19 cellular contexts compared by ENCODE assay signal in genomic region chr14:103621860-103622259, GRCh38. TPM values are rescaled to one million over a fixed set of nuclear protein-coding genes. Genes with fewer than 3 reads are reported as not detected.
A peak's percentile ranks its signal among the peaks of the same experiment; 100 is the strongest.
DNase-seq lines count a peak whose midpoint lies in the region; ATAC-seq, FAIRE-seq and TF ChIP-seq lines count a peak whose summit lies in the region.
"Had no signal": no experiment of that assay in that cellular context is flagged by ENCODE, and none has a peak within 500 bp of the region (broad histone marks: within the 10 kb centered on the region; RNA-seq: fewer than 3 reads in every experiment).

No MANE protein-coding gene starts in this region.

- TF ChIP-seq CTCF in HepG2 (CRISPR knock-in tag; IDR thresholded peaks at IDR 0.05), result no peak
- no peak for TF ChIP-seq CTCF in right lobe of liver (IDR thresholded peaks at IDR 0.05)
- no peak for TF ChIP-seq CTCF in OCI-LY3 (IDR thresholded peaks at IDR 0.05; ENCODE audit: low read depth, low read length)
- no peak for TF ChIP-seq CTCF in pancreas (IDR thresholded peaks at IDR 0.05)
- TF ChIP-seq CTCF in lower leg skin (IDR thresholded peaks at IDR 0.05), result no peak

- CTCF ChIA-PET in HepG2 (lab: Yijun Ruan, JAX; ENCODE audit: low intra/inter-chr PET ratio, low total read pairs), result no interaction called here

- TF ChIP-seq RAD21 in HepG2 (CRISPR knock-in tag; IDR thresholded peaks at IDR 0.05), result no peak

- 0 out of 2 replicates have a peak overlapping the region, but pooled peaks have one; percentile 18 for H3K4me2 ChIP-seq in HepG2 (ENCODE audit: low read depth, low read length)
- peak overlapping the region; percentile 74 for H3K4me2 ChIP-seq in OCI-LY3 (ENCODE audit: low read length)
- H3K4me2 ChIP-seq: A549; BLaER1 treated with 17β-estradiol and CSF1 and Interleukin-3, amounts not matched to agents 10 nM and 100 nM had no signal

- H3K4me3 ChIP-seq in HepG2 (replicated peaks in 1 of 3; ENCODE audit: insufficient read depth in 1 of 3, low read depth in 2 of 3, low read length in 3 of 3) (0 out of 6 replicates have a peak overlapping the region, but pooled peaks of 1 of the 3 experiments have one; percentile 23), right lobe of liver (no peak overlapping the region), OCI-LY3 (ENCODE audit: low read length) (peak overlapping the region; percentile 63), pancreas (no peak overlapping the region), lower leg skin (ENCODE audit: low read depth, poor library complexity, severe bottlenecking) (no peak overlapping the region)
- H3K4me3 ChIP-seq: A549; BLaER1 treated with 17β-estradiol and CSF1 and Interleukin-3, amounts not matched to agents 10 nM and 100 nM had no signal

- no peaks in the 10 kb centered on the region; a peak in 1 of 5 replicates for H3K27me3 ChIP-seq in HepG2 (ENCODE audit: control insufficient read depth in 1 of 2, insufficient read depth in 2 of 2, low read length in 2 of 2)
- no peaks in the 10 kb centered on the region for H3K27me3 ChIP-seq in right lobe of liver
- H3K27me3 ChIP-seq in OCI-LY3 (ENCODE audit: low read depth, low read length), result no peaks in the 10 kb centered on the region
- no peaks in the 10 kb centered on the region for H3K27me3 ChIP-seq in pancreas
- H3K27me3 ChIP-seq: BLaER1 treated with 17β-estradiol and CSF1 and Interleukin-3, amounts not matched to agents 10 nM and 100 nM had no signal

- no TSS peak for BruUV-seq in HepG2 (replicated peaks; lab: Mats Ljungman, UMichigan)

- no peaks in the 10 kb centered on the region for H3K36me3 Mint-ChIP-seq in activated T-helper 2 cell treated with anti-CD3 and anti-CD28 coated beads, Interferon-gamma antibody, Interleukin-2, Interleukin-4, amounts not matched to agents 10 μg/mL and 5 μg/mL and 100 μg/mL, durations not matched to agents 14 hours and 24 hours and 36 hours (ENCODE audit: low read depth)
- H3K36me3 Mint-ChIP-seq: CD8-positive, alpha-beta T cell had no signal

- intact Hi-C loops in HepG2 (cut with micrococcal nuclease; ENCODE audit: unreplicated experiment), result no loop called here
- intact Hi-C loops in right lobe of liver (cut with DNase I), result loop anchor here in 1 of 2 donors (10.0 kb wide), 1 partner anchor 47 kb away; no protein-coding TSS in a partner anchor
- intact Hi-C loops in pancreas (cut with DNase I), result no loop called here
- intact Hi-C loops in activated T-helper 2 cell treated with anti-CD3 and anti-CD28 coated beads, Interferon-gamma antibody, Interleukin-2, Interleukin-4, amounts not matched to agents 10 μg/mL and 5 μg/mL and 100 μg/mL, durations not matched to agents 14 hours and 24 hours and 36 hours (cut with micrococcal nuclease), result loop anchor here (10.0 kb wide), 1 partner anchor 93 kb away; the partner anchor contains the start of genes XRCC3 and ZFYVE21
- intact Hi-C loops in lower leg skin (cut with DNase I; ENCODE audit: low total_unique reads), result no loop called here

- H4K20me1 ChIP-seq in HepG2 (ENCODE audit: insufficient read depth, low read length) (no peaks in the 10 kb centered on the region), OCI-LY3 (ENCODE audit: insufficient read depth, low read length) (no peaks in the 10 kb centered on the region)

- no peak for FAIRE-seq in HepG2 (lab: Jason Lieb, UNC)
- no peak for FAIRE-seq in pancreas (lab: Jason Lieb, UNC)
- FAIRE-seq: A549, GM12892 had no signal

- peaks cover 3% of the 10 kb centered on the region for H3K27me3 Mint-ChIP-seq in activated T-helper 2 cell treated with anti-CD3 and anti-CD28 coated beads, Interferon-gamma antibody, Interleukin-2, Interleukin-4, amounts not matched to agents 10 μg/mL and 5 μg/mL and 100 μg/mL, durations not matched to agents 14 hours and 24 hours and 36 hours (ENCODE audit: low read depth)
- H3K27me3 Mint-ChIP-seq: B cell had no signal

- DNase-seq in HepG2 (ENCODE audit: low spot score) (no peak), right lobe of liver (no peak), pancreas (no peak), lower leg skin (ENCODE audit: low spot score in 2 of 2) (no peak), NCI-H2107 (lab: John Stamatoyannopoulos, UW) (no peak)
- no peak for DNase-seq in activated T-helper 2 cell treated with anti-CD3 and anti-CD28 coated beads, Interferon-gamma antibody, Interleukin-2, Interleukin-4, amounts not matched to agents 10 μg/mL and 5 μg/mL and 100 μg/mL, durations not matched to agents 14 hours and 24 hours and 36 hours (ENCODE audit: low spot score)
- DNase-seq: Calu3; CD8-positive, alpha-beta T cell; DMS79 treated with DMSO at 0.1 percent for 48 hours; EL; GOT3; H7; KG1 had no signal

- H3K9me3 ChIP-seq in HepG2 (ENCODE audit: low read length) (no peaks in the 10 kb centered on the region), right lobe of liver (no peaks in the 10 kb centered on the region), OCI-LY3 (ENCODE audit: insufficient read depth, low read length) (no peaks in the 10 kb centered on the region), pancreas (no peaks in the 10 kb centered on the region)
- H3K9me3 ChIP-seq: A549; BLaER1 treated with 17β-estradiol and CSF1 and Interleukin-3, amounts not matched to agents 10 nM and 100 nM had no signal

- no peaks in the 10 kb centered on the region for H3K9me3 Mint-ChIP-seq in activated T-helper 2 cell treated with anti-CD3 and anti-CD28 coated beads, Interferon-gamma antibody, Interleukin-2, Interleukin-4, amounts not matched to agents 10 μg/mL and 5 μg/mL and 100 μg/mL, durations not matched to agents 14 hours and 24 hours and 36 hours
- H3K9me3 Mint-ChIP-seq: CD8-positive, alpha-beta T cell had no signal

- H3K27ac ChIP-seq in HepG2 (ENCODE audit: extremely low read length, insufficient read depth, low read length) (no peak overlapping the region), right lobe of liver (no peak overlapping the region), OCI-LY3 (ENCODE audit: low read length) (no peak overlapping the region), pancreas (no peak overlapping the region)
- H3K27ac ChIP-seq: 22Rv1; A549; BLaER1 treated with 17β-estradiol and CSF1 and Interleukin-3, amounts not matched to agents 10 nM and 100 nM had no signal

- H3K4me1 Mint-ChIP-seq in activated T-helper 2 cell treated with anti-CD3 and anti-CD28 coated beads, Interferon-gamma antibody, Interleukin-2, Interleukin-4, amounts not matched to agents 10 μg/mL and 5 μg/mL and 100 μg/mL, durations not matched to agents 14 hours and 24 hours and 36 hours (ENCODE audit: low read depth), result peaks cover 8% of the 10 kb centered on the region

- H3K27ac Mint-ChIP-seq in activated T-helper 2 cell treated with anti-CD3 and anti-CD28 coated beads, Interferon-gamma antibody, Interleukin-2, Interleukin-4, amounts not matched to agents 10 μg/mL and 5 μg/mL and 100 μg/mL, durations not matched to agents 14 hours and 24 hours and 36 hours, result no peak overlapping the region
- H3K27ac Mint-ChIP-seq: B cell; CD8-positive, alpha-beta T cell had no signal

- TF ChIP-seq POLR2A in HepG2 (IDR thresholded peaks at IDR 0.05; ENCODE audit: insufficient read depth in 1 of 2, low read depth in 2 of 2, low read length in 2 of 2) (no peak), right lobe of liver (IDR thresholded peaks at IDR 0.05) (no peak), lower leg skin (IDR thresholded peaks at IDR 0.05) (no peak)

- TF ChIP-seq EP300 in HepG2 (IDR thresholded peaks at IDR 0.05; ENCODE audit: low read depth in 2 of 2, low read length in 2 of 2) (no peak), HepG2 (CRISPR knock-in tag; IDR thresholded peaks at IDR 0.05; ENCODE audit: borderline replicate concordance) (no peak)

- H3K4me1 ChIP-seq in HepG2 (ENCODE audit: insufficient read depth, low read length) (peaks cover 69% of the 10 kb centered on the region), right lobe of liver (no peaks in the 10 kb centered on the region), OCI-LY3 (ENCODE audit: low read length) (peaks cover 31% of the 10 kb centered on the region), pancreas (no peaks in the 10 kb centered on the region)

- POLR2A ChIA-PET in HepG2 (lab: Yijun Ruan, JAX), result no interaction called here

- ATAC-seq in HepG2 (no peak), right lobe of liver (no peak), pancreas (peak in 3 of 4 donors; percentile 42 to 69 (median 53))
- ATAC-seq: A549; CD8-positive, alpha-beta T cell had no signal

- H3K4me3 Mint-ChIP-seq in activated T-helper 2 cell treated with anti-CD3 and anti-CD28 coated beads, Interferon-gamma antibody, Interleukin-2, Interleukin-4, amounts not matched to agents 10 μg/mL and 5 μg/mL and 100 μg/mL, durations not matched to agents 14 hours and 24 hours and 36 hours (ENCODE audit: low read depth), result no peak overlapping the region
- H3K4me3 Mint-ChIP-seq: B cell; CD8-positive, alpha-beta T cell had no signal

- H3K9ac ChIP-seq in HepG2 (ENCODE audit: insufficient read depth, low read depth, low read length) (no peak overlapping the region), OCI-LY3 (ENCODE audit: low read length) (peak overlapping the region; percentile 25; the same call in 1 of the 2 replicates)
- H3K9ac ChIP-seq: BLaER1 treated with 17β-estradiol and CSF1 and Interleukin-3, amounts not matched to agents 10 nM and 100 nM had no signal

- WGBS in HepG2 (ENCODE audit: low lambda C conversion rate), result 12% methylated on average over 5 of the region's 5 CpGs
- WGBS in right lobe of liver (ENCODE audit: insufficient coverage, low coverage, low lambda C conversion rate, missing lambda C conversion rate), result 86% methylated on average over 5 of the region's 5 CpGs
- WGBS in pancreas, 2 donors, result 52 to 63% methylated on average over 5 of the region's 5 CpGs
- WGBS in lower leg skin, 2 donors, result 93 to 94% methylated on average over 5 of the region's 5 CpGs

- H3K36me3 ChIP-seq in HepG2 (replicated peaks in 1 of 2; ENCODE audit: control insufficient read depth in 1 of 2, insufficient read depth in 2 of 2, low read length in 2 of 2) (no peaks in the 10 kb centered on the region), right lobe of liver (no peaks in the 10 kb centered on the region), OCI-LY3 (replicated peaks; ENCODE audit: low read depth, low read length) (no peaks in the 10 kb centered on the region), pancreas (no peaks in the 10 kb centered on the region)
- H3K36me3 ChIP-seq: BLaER1 treated with 17β-estradiol and CSF1 and Interleukin-3, amounts not matched to agents 10 nM and 100 nM had no signal

- H2AFZ ChIP-seq in HepG2 (ENCODE audit: low read length) (no peak overlapping the region), OCI-LY3 (ENCODE audit: low read depth, low read length) (peak overlapping the region; percentile 72; the same call in 1 of the 2 replicates)

- H3K79me2 ChIP-seq in HepG2 (ENCODE audit: insufficient read depth, low read length) (no peaks in the 10 kb centered on the region), OCI-LY3 (ENCODE audit: low read length) (no peaks in the 10 kb centered on the region)

- in situ Hi-C loops in HepG2 (cut with HindIII; ENCODE audit: extremely low pct_ligation_motif_present, low pct_unique_long_range_greater_than_20kb), result no loop called here

RNA-seq across cellular contexts. Expression of gene KLC1, which starts 7.2 kb away (rescaled TPM):
- 57.8 and 63.5 TPM in 2 replicates for total RNA-seq in HepG2 (2016; rRNA removed; fragmentation: Illumina TruSeq; extraction: Trizol)
- total RNA-seq in HepG2 (2016; cell fraction: cytosol; rRNA removed; fragmentation: Illumina TruSeq; extraction: Trizol; ENCODE audit: low read depth), result 7.9 TPM in 2 replicates
- 54.6 and 66.2 TPM in 2 replicates for total RNA-seq in HepG2 (2016; cell fraction: insoluble cytoplasmic fraction; rRNA removed; fragmentation: Illumina TruSeq; extraction: Trizol)
- 16.0 and 16.3 TPM in 2 replicates for total RNA-seq in HepG2 (2016; cell fraction: membrane; rRNA removed; fragmentation: Illumina TruSeq; extraction: Trizol)
- 62.3 and 79.9 TPM in 2 replicates for total RNA-seq in HepG2 (2016; cell fraction: nucleus; rRNA removed; fragmentation: Illumina TruSeq; extraction: Trizol)
- 53.2 and 61.0 TPM in 2 replicates for polyA plus RNA-seq in HepG2 (2011; rRNA removed)
- 58.4 and 64.7 TPM in 2 replicates for polyA plus RNA-seq in HepG2 (2011; cell fraction: cytosol; rRNA removed)
- polyA plus RNA-seq in HepG2 (2011; cell fraction: nucleus; rRNA removed), result 171 and 186 TPM in 2 replicates
- polyA plus RNA-seq in HepG2 (2012), result 40.1 and 53.2 TPM in 2 replicates
- polyA plus RNA-seq in HepG2 (2016; cell fraction: cytosol; fragmentation: Illumina TruSeq; extraction: Trizol; ENCODE audit: low read depth), result 3.0 and 3.1 TPM in 2 replicates
- 50.1 and 51.1 TPM in 2 replicates for polyA plus RNA-seq in HepG2 (2016; cell fraction: insoluble cytoplasmic fraction; fragmentation: Illumina TruSeq; extraction: Trizol; ENCODE audit: low read depth)
- polyA plus RNA-seq in HepG2 (2016; cell fraction: membrane; fragmentation: Illumina TruSeq; extraction: Trizol; ENCODE audit: low read depth), result 7.4 and 9.4 TPM in 2 replicates
- 92.4 and 93.3 TPM in 2 replicates for polyA plus RNA-seq in HepG2 (2016; cell fraction: nucleus; fragmentation: Illumina TruSeq; extraction: Trizol; ENCODE audit: insufficient read depth, low read depth)
- 45.0 and 49.1 TPM in 2 replicates for polyA minus RNA-seq in HepG2 (2011; rRNA and poly(A)+ RNA removed; ENCODE audit: low replicate concordance)
- polyA minus RNA-seq in HepG2 (2011; cell fraction: cytosol; rRNA and poly(A)+ RNA removed), result 30.6 and 37.7 TPM in 2 replicates
- polyA minus RNA-seq in HepG2 (2011; cell fraction: nucleus; rRNA and poly(A)+ RNA removed), result 152 and 165 TPM in 2 replicates
- total RNA-seq in right lobe of liver, result 10 to 100 TPM; 45.8 to 78.9 (median 58.0) TPM
- total RNA-seq in pancreas, result 10 to 100 TPM; 36.1 to 81.0 (median 49.1) TPM
- polyA plus RNA-seq in pancreas, result 10 to 100 TPM; 79.6 to 91.0 TPM
- total RNA-seq in activated T-helper 2 cell treated with anti-CD3 and anti-CD28 coated beads, Interferon-gamma antibody, Interleukin-2, Interleukin-4, amounts not matched to agents 10 μg/mL and 5 μg/mL and 100 μg/mL, durations not matched to agents 14 hours and 24 hours and 36 hours, result 161 and 169 TPM in 2 replicates
- total RNA-seq in lower leg skin, result 100 to 1,000 TPM; 214 to 500 (median 268) TPM

RNA-seq across cellular contexts. Expression of gene COA8, which starts 59.1 kb away (rescaled TPM):
- total RNA-seq in HepG2 (2016; rRNA removed; fragmentation: Illumina TruSeq; extraction: Trizol) (25.1 and 25.2 TPM in 2 replicates), right lobe of liver (10 to 100 TPM in 5 of 6 experiments, 1 to 10 TPM in 1; 7.5 to 17.7 (median 14.9) TPM), pancreas (10 to 100 TPM; 17.0 to 28.7 (median 23.9) TPM), lower leg skin (10 to 100 TPM; 21.0 to 32.9 (median 30.0) TPM)
- total RNA-seq in HepG2 (2016; cell fraction: cytosol; rRNA removed; fragmentation: Illumina TruSeq; extraction: Trizol; ENCODE audit: low read depth), result 29.4 and 38.9 TPM in 2 replicates
- 25.7 and 29.2 TPM in 2 replicates for total RNA-seq in HepG2 (2016; cell fraction: insoluble cytoplasmic fraction; rRNA removed; fragmentation: Illumina TruSeq; extraction: Trizol)
- total RNA-seq in HepG2 (2016; cell fraction: membrane; rRNA removed; fragmentation: Illumina TruSeq; extraction: Trizol), result 46.6 and 48.0 TPM in 2 replicates
- total RNA-seq in HepG2 (2016; cell fraction: nucleus; rRNA removed; fragmentation: Illumina TruSeq; extraction: Trizol), result 11.0 and 15.0 TPM in 2 replicates
- polyA plus RNA-seq in HepG2 (2011; rRNA removed) (10.9 and 14.0 TPM in 2 replicates), pancreas (10 to 100 TPM; 28.0 to 31.7 TPM)
- 10.2 and 14.5 TPM in 2 replicates for polyA plus RNA-seq in HepG2 (2011; cell fraction: cytosol; rRNA removed)
- polyA plus RNA-seq in HepG2 (2011; cell fraction: nucleus; rRNA removed), result 2.6 and 3.1 TPM in 2 replicates
- polyA plus RNA-seq in HepG2 (2012), result 25.7 and 32.6 TPM in 2 replicates
- polyA plus RNA-seq in HepG2 (2016; cell fraction: cytosol; fragmentation: Illumina TruSeq; extraction: Trizol; ENCODE audit: low read depth), result 63.7 and 73.8 TPM in 2 replicates
- polyA plus RNA-seq in HepG2 (2016; cell fraction: insoluble cytoplasmic fraction; fragmentation: Illumina TruSeq; extraction: Trizol; ENCODE audit: low read depth), result 33.7 and 39.8 TPM in 2 replicates
- 52.0 and 59.9 TPM in 2 replicates for polyA plus RNA-seq in HepG2 (2016; cell fraction: membrane; fragmentation: Illumina TruSeq; extraction: Trizol; ENCODE audit: low read depth)
- 21.5 and 21.7 TPM in 2 replicates for polyA plus RNA-seq in HepG2 (2016; cell fraction: nucleus; fragmentation: Illumina TruSeq; extraction: Trizol; ENCODE audit: insufficient read depth, low read depth)
- 4.7 and 5.1 TPM in 2 replicates for polyA minus RNA-seq in HepG2 (2011; rRNA and poly(A)+ RNA removed; ENCODE audit: low replicate concordance)
- 3.6 and 6.4 TPM in 2 replicates for polyA minus RNA-seq in HepG2 (2011; cell fraction: cytosol; rRNA and poly(A)+ RNA removed)
- 10.1 and 11.3 TPM in 2 replicates for polyA minus RNA-seq in HepG2 (2011; cell fraction: nucleus; rRNA and poly(A)+ RNA removed)
- total RNA-seq in activated T-helper 2 cell treated with anti-CD3 and anti-CD28 coated beads, Interferon-gamma antibody, Interleukin-2, Interleukin-4, amounts not matched to agents 10 μg/mL and 5 μg/mL and 100 μg/mL, durations not matched to agents 14 hours and 24 hours and 36 hours, result 31.9 and 33.5 TPM in 2 replicates

RNA-seq across cellular contexts. Expression of gene BAG5, which starts 59.4 kb away (rescaled TPM):
- total RNA-seq in HepG2 (2016; rRNA removed; fragmentation: Illumina TruSeq; extraction: Trizol) (21.0 and 34.8 TPM in 2 replicates), right lobe of liver (10 to 100 TPM in 4 of 6 experiments, 1 to 10 TPM in 2; 6.5 to 11.4 (median 10.9) TPM), pancreas (10 to 100 TPM in 3 of 6 donors, 1 to 10 TPM in 3; 6.4 to 13.4 (median 10.0) TPM), lower leg skin (10 to 100 TPM; 40.3 to 44.3 (median 43.1) TPM)
- 2.3 and 2.5 TPM in 2 replicates for total RNA-seq in HepG2 (2016; cell fraction: cytosol; rRNA removed; fragmentation: Illumina TruSeq; extraction: Trizol; ENCODE audit: low read depth)
- 21.9 and 34.1 TPM in 2 replicates for total RNA-seq in HepG2 (2016; cell fraction: insoluble cytoplasmic fraction; rRNA removed; fragmentation: Illumina TruSeq; extraction: Trizol)
- 11.4 and 14.2 TPM in 2 replicates for total RNA-seq in HepG2 (2016; cell fraction: membrane; rRNA removed; fragmentation: Illumina TruSeq; extraction: Trizol)
- total RNA-seq in HepG2 (2016; cell fraction: nucleus; rRNA removed; fragmentation: Illumina TruSeq; extraction: Trizol), result 14.8 and 16.2 TPM in 2 replicates
- polyA plus RNA-seq in HepG2 (2011; rRNA removed) (3.0 and 3.5 TPM in 2 replicates), pancreas (1 to 10 TPM; 3.6 to 8.5 TPM)
- polyA plus RNA-seq in HepG2 (2011; cell fraction: cytosol; rRNA removed), result 2.5 and 3.9 TPM in 2 replicates
- 3.3 and 3.7 TPM in 2 replicates for polyA plus RNA-seq in HepG2 (2011; cell fraction: nucleus; rRNA removed)
- polyA plus RNA-seq in HepG2 (2012), result 7.9 and 9.3 TPM in 2 replicates
- 1.0 and 1.3 TPM in 2 replicates for polyA plus RNA-seq in HepG2 (2016; cell fraction: cytosol; fragmentation: Illumina TruSeq; extraction: Trizol; ENCODE audit: low read depth)
- polyA plus RNA-seq in HepG2 (2016; cell fraction: insoluble cytoplasmic fraction; fragmentation: Illumina TruSeq; extraction: Trizol; ENCODE audit: low read depth), result 16.8 and 20.0 TPM in 2 replicates
- polyA plus RNA-seq in HepG2 (2016; cell fraction: membrane; fragmentation: Illumina TruSeq; extraction: Trizol; ENCODE audit: low read depth), result 5.3 and 6.2 TPM in 2 replicates
- 13.8 and 14.6 TPM in 2 replicates for polyA plus RNA-seq in HepG2 (2016; cell fraction: nucleus; fragmentation: Illumina TruSeq; extraction: Trizol; ENCODE audit: insufficient read depth, low read depth)
- 5.3 and 11.8 TPM in 2 replicates for polyA minus RNA-seq in HepG2 (2011; rRNA and poly(A)+ RNA removed; ENCODE audit: low replicate concordance)
- 7.2 and 8.6 TPM in 2 replicates for polyA minus RNA-seq in HepG2 (2011; cell fraction: cytosol; rRNA and poly(A)+ RNA removed)
- 9.8 and 9.9 TPM in 2 replicates for polyA minus RNA-seq in HepG2 (2011; cell fraction: nucleus; rRNA and poly(A)+ RNA removed)
- total RNA-seq in activated T-helper 2 cell treated with anti-CD3 and anti-CD28 coated beads, Interferon-gamma antibody, Interleukin-2, Interleukin-4, amounts not matched to agents 10 μg/mL and 5 μg/mL and 100 μg/mL, durations not matched to agents 14 hours and 24 hours and 36 hours, result 28.2 and 29.2 TPM in 2 replicates

Comparison
In these comparisons a context has a peak if more than half of its experiments do, and no peak if none do; other contexts are left out.
1. ATAC-seq: peak in pancreas (3 of 4); none in HepG2 (single experiment) and right lobe of liver (0 of 4).